In the genomic region with DNA sequence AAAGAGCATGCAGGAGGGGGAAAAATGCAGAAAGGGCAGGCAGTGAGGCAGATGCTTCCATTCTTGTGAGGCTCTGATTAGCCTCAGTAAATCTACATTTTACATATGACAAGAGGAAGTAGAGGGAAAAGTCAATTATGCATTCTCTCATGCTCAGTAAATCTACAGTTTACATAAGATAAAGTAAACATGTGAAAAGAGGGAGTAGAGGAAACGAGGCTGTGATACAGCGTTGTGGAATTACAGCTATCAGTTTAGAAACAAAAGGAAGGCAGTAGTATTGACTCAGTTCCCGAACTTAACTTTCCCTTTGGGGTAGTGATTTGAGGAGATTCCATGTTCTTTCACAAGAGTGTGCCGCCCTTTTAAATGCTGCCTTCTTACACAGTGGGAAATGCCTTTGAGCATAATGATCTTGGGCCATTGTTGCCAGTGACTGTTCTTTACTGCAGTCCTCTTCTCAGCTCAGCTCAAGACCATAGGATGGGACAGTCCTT, we compare ENCODE assay signal across 1 cellular context.
TF ChIP-seq lines count a peak whose summit lies in the region.

No MANE protein-coding gene starts in this region.

TF ChIP-seq in HepG2, 621 proteins besides CTCF, POLR2A, EP300 and RAD21 (continued from another document):
- TF ChIP-seq, protein P1, sequence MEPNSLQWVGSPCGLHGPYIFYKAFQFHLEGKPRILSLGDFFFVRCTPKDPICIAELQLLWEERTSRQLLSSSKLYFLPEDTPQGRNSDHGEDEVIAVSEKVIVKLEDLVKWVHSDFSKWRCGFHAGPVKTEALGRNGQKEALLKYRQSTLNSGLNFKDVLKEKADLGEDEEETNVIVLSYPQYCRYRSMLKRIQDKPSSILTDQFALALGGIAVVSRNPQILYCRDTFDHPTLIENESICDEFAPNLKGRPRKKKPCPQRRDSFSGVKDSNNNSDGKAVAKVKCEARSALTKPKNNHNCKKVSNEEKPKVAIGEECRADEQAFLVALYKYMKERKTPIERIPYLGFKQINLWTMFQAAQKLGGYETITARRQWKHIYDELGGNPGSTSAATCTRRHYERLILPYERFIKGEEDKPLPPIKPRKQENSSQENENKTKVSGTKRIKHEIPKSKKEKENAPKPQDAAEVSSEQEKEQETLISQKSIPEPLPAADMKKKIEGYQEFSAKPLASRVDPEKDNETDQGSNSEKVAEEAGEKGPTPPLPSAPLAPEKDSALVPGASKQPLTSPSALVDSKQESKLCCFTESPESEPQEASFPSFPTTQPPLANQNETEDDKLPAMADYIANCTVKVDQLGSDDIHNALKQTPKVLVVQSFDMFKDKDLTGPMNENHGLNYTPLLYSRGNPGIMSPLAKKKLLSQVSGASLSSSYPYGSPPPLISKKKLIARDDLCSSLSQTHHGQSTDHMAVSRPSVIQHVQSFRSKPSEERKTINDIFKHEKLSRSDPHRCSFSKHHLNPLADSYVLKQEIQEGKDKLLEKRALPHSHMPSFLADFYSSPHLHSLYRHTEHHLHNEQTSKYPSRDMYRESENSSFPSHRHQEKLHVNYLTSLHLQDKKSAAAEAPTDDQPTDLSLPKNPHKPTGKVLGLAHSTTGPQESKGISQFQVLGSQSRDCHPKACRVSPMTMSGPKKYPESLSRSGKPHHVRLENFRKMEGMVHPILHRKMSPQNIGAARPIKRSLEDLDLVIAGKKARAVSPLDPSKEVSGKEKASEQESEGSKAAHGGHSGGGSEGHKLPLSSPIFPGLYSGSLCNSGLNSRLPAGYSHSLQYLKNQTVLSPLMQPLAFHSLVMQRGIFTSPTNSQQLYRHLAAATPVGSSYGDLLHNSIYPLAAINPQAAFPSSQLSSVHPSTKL (CRISPR knock-in tag; IDR thresholded peaks at IDR 0.05): peak; percentile 49; the same call in 1 of the 2 replicates
- TF ChIP-seq, protein P2, sequence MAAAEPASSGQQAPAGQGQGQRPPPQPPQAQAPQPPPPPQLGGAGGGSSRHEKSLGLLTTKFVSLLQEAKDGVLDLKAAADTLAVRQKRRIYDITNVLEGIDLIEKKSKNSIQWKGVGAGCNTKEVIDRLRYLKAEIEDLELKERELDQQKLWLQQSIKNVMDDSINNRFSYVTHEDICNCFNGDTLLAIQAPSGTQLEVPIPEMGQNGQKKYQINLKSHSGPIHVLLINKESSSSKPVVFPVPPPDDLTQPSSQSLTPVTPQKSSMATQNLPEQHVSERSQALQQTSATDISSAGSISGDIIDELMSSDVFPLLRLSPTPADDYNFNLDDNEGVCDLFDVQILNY (CRISPR knock-in tag; conservative IDR thresholded peaks at IDR 0.05): no peak
- TF ChIP-seq, protein P3, sequence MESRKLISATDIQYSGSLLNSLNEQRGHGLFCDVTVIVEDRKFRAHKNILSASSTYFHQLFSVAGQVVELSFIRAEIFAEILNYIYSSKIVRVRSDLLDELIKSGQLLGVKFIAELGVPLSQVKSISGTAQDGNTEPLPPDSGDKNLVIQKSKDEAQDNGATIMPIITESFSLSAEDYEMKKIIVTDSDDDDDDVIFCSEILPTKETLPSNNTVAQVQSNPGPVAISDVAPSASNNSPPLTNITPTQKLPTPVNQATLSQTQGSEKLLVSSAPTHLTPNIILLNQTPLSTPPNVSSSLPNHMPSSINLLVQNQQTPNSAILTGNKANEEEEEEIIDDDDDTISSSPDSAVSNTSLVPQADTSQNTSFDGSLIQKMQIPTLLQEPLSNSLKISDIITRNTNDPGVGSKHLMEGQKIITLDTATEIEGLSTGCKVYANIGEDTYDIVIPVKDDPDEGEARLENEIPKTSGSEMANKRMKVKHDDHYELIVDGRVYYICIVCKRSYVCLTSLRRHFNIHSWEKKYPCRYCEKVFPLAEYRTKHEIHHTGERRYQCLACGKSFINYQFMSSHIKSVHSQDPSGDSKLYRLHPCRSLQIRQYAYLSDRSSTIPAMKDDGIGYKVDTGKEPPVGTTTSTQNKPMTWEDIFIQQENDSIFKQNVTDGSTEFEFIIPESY (CRISPR knock-in tag; IDR thresholded peaks at IDR 0.05): no peak
- TF ChIP-seq FOXA1 (IDR thresholded peaks at IDR 0.05) (peak; percentile 51; the same call in 1 of the 2 replicates), FOXA1 (CRISPR knock-in tag; IDR thresholded peaks at IDR 0.05) (peak; percentile 70), SOX5 (CRISPR knock-in tag; IDR thresholded peaks at IDR 0.05; ENCODE audit: borderline replicate concordance) (peak; percentile 40; the same call in 1 of the 2 replicates), ZNF432 (CRISPR knock-in tag; IDR thresholded peaks at IDR 0.05; ENCODE audit: borderline replicate concordance) (no peak), SUZ12 (IDR thresholded peaks at IDR 0.05; ENCODE audit: low read depth, low read length) (no peak), ZMAT3 (CRISPR knock-in tag; conservative IDR thresholded peaks at IDR 0.05) (no peak), HMG20A (CRISPR knock-in tag; IDR thresholded peaks at IDR 0.05; ENCODE audit: borderline replicate concordance) (peak; percentile 31; the same call in 1 of the 2 replicates), MATR3 (CRISPR knock-in tag; IDR thresholded peaks at IDR 0.05) (no peak)
- TF ChIP-seq, protein P4, sequence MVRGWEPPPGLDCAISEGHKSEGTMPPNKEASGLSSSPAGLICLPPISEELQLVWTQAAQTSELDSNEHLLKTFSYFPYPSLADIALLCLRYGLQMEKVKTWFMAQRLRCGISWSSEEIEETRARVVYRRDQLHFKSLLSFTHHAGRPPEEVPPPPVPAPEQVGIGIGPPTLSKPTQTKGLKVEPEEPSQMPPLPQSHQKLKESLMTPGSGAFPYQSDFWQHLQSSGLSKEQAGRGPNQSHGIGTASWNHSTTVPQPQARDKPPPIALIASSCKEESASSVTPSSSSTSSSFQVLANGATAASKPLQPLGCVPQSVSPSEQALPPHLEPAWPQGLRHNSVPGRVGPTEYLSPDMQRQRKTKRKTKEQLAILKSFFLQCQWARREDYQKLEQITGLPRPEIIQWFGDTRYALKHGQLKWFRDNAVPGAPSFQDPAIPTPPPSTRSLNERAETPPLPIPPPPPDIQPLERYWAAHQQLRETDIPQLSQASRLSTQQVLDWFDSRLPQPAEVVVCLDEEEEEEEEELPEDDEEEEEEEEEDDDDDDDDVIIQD (CRISPR knock-in tag; IDR thresholded peaks at IDR 0.05; ENCODE audit: low read depth): 0 out of 2 replicates have a peak, but pooled peaks have one; percentile 44
- TF ChIP-seq, protein P5, sequence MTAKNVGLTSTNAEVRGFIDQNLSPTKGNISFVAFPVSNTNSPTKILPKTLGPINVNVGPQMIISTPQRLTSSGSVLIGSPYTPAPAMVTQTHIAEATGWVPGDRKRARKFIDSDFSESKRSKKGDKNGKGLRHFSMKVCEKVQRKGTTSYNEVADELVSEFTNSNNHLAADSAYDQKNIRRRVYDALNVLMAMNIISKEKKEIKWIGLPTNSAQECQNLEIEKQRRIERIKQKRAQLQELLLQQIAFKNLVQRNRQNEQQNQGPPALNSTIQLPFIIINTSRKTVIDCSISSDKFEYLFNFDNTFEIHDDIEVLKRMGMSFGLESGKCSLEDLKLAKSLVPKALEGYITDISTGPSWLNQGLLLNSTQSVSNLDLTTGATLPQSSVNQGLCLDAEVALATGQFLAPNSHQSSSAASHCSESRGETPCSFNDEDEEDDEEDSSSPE (CRISPR knock-in tag; IDR thresholded peaks at IDR 0.05): no peak
- TF ChIP-seq, protein P6, sequence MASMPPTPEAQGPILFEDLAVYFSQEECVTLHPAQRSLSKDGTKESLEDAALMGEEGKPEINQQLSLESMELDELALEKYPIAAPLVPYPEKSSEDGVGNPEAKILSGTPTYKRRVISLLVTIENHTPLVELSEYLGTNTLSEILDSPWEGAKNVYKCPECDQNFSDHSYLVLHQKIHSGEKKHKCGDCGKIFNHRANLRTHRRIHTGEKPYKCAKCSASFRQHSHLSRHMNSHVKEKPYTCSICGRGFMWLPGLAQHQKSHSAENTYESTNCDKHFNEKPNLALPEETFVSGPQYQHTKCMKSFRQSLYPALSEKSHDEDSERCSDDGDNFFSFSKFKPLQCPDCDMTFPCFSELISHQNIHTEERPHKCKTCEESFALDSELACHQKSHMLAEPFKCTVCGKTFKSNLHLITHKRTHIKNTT (CRISPR knock-in tag; IDR thresholded peaks at IDR 0.05): no peak
TF ChIP-seq in HepG2: peak in this region for 14.
